ENCODE assay signal across 11 cellular contexts in the genomic region with DNA sequence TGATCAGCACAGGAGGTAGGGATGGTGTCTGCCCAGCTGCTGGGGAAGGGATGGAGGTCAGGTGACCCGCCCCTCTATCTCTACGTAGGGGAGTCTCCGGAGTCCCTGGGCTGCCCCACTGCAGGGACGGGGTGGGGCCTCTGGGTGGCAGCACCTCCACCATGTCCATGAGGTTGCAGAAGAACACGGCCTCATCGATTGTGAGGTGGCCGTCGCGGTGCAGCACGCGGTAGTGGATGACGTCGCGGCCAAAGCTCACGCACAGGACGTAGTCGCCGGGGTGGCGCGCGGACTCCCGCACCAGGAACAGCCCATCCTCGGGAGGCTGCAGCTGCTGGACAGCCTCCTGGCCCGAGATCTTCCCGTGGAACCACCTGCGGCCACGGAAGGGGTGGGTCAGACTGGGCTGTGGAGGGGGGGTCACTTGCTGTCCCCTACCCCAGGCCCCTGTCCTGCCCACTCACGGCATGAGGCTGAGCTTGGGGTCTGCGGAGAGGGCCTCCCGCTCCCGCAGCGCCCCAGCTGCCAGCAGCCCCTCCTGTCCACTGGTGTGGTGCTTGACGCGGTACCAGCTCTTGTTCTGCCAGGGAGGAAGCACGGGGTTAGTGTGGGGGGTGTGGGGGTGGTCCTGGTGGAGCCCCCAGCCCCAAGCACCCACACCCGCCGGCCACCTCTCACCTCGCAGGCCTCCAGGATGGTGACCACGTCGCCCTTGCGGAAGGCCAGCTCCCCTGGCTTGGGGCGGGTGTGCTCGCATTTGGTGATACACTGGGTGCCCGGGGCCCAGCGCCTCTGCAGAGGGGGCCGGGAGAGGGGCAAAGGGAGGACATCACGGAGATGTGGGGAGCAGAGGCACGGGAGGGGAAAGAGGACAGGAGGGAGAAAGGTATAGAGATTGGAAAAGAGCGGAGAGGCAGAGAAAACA. TPM values are rescaled to one million over a fixed set of nuclear protein-coding genes. Genes with fewer than 3 reads are reported as not detected.
A peak's percentile ranks its signal among the peaks of the same experiment; 100 is the strongest.
DNase-seq lines count a peak whose midpoint lies in the region; ATAC-seq and TF ChIP-seq lines count a peak whose summit lies in the region.
"Had no signal": no experiment of that assay in that cellular context is flagged by ENCODE, and none has a peak within 500 bp of the region (broad histone marks: within the 10 kb centered on the region; RNA-seq: fewer than 3 reads in every experiment).

No MANE protein-coding gene starts in this region.

- H3K27ac ChIP-seq in WERI-Rb-1 (peak overlapping the region; percentile 34; the same call in 1 of the 2 replicates), uterus (no peak overlapping the region)
- no peak overlapping the region for H3K27ac ChIP-seq in effector memory CD4-positive, alpha-beta T cell (ENCODE audit: insufficient read depth, low read length, poor library complexity, severe bottlenecking)

- H3K9me3 ChIP-seq in WERI-Rb-1 (ENCODE audit: severe bottlenecking) (peaks cover 14% of the 10 kb centered on the region), uterus (peaks cover 0 to 19% of the 10 kb centered on the region in 2 donors)
- peaks cover 10% of the 10 kb centered on the region for H3K9me3 ChIP-seq in effector memory CD4-positive, alpha-beta T cell (ENCODE audit: control insufficient read depth, low read length)

- peak; percentile 47 for TF ChIP-seq CTCF in GM13977 (IDR thresholded peaks at IDR 0.05; ENCODE audit: extremely low read depth, insufficient read depth, missing control alignments)
- peak; percentile 88 for TF ChIP-seq CTCF in WERI-Rb-1 (IDR thresholded peaks at IDR 0.05; ENCODE audit: low read depth, low read length)
- TF ChIP-seq CTCF in Calu3 (IDR thresholded peaks at IDR 0.05; ENCODE audit: unreplicated experiment) = no peak
- no peak for TF ChIP-seq CTCF in uterus (IDR thresholded peaks at IDR 0.05)

- peak overlapping the region; percentile 82 for H3K4me3 Mint-ChIP-seq in dendritic cell treated with granulocyte-macrophage colony-stimulating factor and Interleukin-4, amounts not matched to agents 40 ng/mL and 50 ng/mL, for 4 days
- no peak overlapping the region for H3K4me3 Mint-ChIP-seq in Calu3 (ENCODE audit: low read depth, unreplicated experiment)

- no TSS peak for BruUV-seq in Calu3 (replicated peaks; lab: Mats Ljungman, UMichigan)

- peaks cover 22% of the 10 kb centered on the region for H3K9me3 Mint-ChIP-seq in dendritic cell treated with granulocyte-macrophage colony-stimulating factor and Interleukin-4, amounts not matched to agents 40 ng/mL and 50 ng/mL, for 4 days
- peaks cover 7% of the 10 kb centered on the region for H3K9me3 Mint-ChIP-seq in Calu3 (ENCODE audit: low read depth, unreplicated experiment)

- H3K27me3 ChIP-seq in WERI-Rb-1 (ENCODE audit: insufficient read depth, low read depth, severe bottlenecking) = no peaks in the 10 kb centered on the region
- H3K27me3 ChIP-seq in effector memory CD4-positive, alpha-beta T cell (replicated peaks; ENCODE audit: control insufficient read depth, insufficient read depth, low read length, poor library complexity, severe bottlenecking) = no peaks in the 10 kb centered on the region
- H3K27me3 ChIP-seq in uterus = peaks cover 0 to 4% of the 10 kb centered on the region in 2 donors

- in situ Hi-C loops in GM13977 (cut with MboI; ENCODE audit: low pct_unique_long_range_greater_than_20kb, low sequenced_read_pairs, unreplicated experiment) = no loop called here

- peaks cover 13% of the 10 kb centered on the region for H3K4me1 Mint-ChIP-seq in dendritic cell treated with granulocyte-macrophage colony-stimulating factor and Interleukin-4, amounts not matched to agents 40 ng/mL and 50 ng/mL, for 4 days (ENCODE audit: low read depth)
- H3K4me1 Mint-ChIP-seq in Calu3 (ENCODE audit: low read depth, unreplicated experiment) = no peaks in the 10 kb centered on the region

- peaks cover 13% of the 10 kb centered on the region for H3K27me3 Mint-ChIP-seq in dendritic cell treated with granulocyte-macrophage colony-stimulating factor and Interleukin-4, amounts not matched to agents 40 ng/mL and 50 ng/mL, for 4 days
- H3K27me3 Mint-ChIP-seq in Calu3 (ENCODE audit: unreplicated experiment) = peaks cover 14% of the 10 kb centered on the region

- H3K27ac Mint-ChIP-seq in dendritic cell treated with granulocyte-macrophage colony-stimulating factor and Interleukin-4, amounts not matched to agents 40 ng/mL and 50 ng/mL, for 4 days = peak overlapping the region; percentile 73
- H3K27ac Mint-ChIP-seq in Calu3 (ENCODE audit: unreplicated experiment) = no peak overlapping the region

- CTCF ChIA-PET in Calu3 (lab: Charles Lee) = no interaction called here

- H3K4me3 ChIP-seq in WERI-Rb-1 (ENCODE audit: low read depth, low read length) (no peak overlapping the region), uterus (no peak overlapping the region)
- H3K4me3 ChIP-seq in effector memory CD4-positive, alpha-beta T cell (ENCODE audit: insufficient read depth, low read depth, low read length, poor library complexity, severe bottlenecking) = no peak overlapping the region

- intact Hi-C loops in dendritic cell treated with granulocyte-macrophage colony-stimulating factor and Interleukin-4, amounts not matched to agents 40 ng/mL and 50 ng/mL, for 4 days (cut with micrococcal nuclease) = no loop called here
- intact Hi-C loops in Calu3 (cut with micrococcal nuclease; ENCODE audit: unreplicated experiment) = no loop called here
- intact Hi-C loops in uterus (cut with DNase I; ENCODE audit: low total_unique reads) = no loop called here

- H3K36me3 Mint-ChIP-seq in dendritic cell treated with granulocyte-macrophage colony-stimulating factor and Interleukin-4, amounts not matched to agents 40 ng/mL and 50 ng/mL, for 4 days (ENCODE audit: low read depth) = peaks cover 43% of the 10 kb centered on the region
- H3K36me3 Mint-ChIP-seq in Calu3 (ENCODE audit: insufficient read depth, unreplicated experiment) = no peaks in the 10 kb centered on the region

- TF ChIP-seq POLR2A in uterus (IDR thresholded peaks at IDR 0.05) = no peak

- DNase-seq in GM13977 (ENCODE audit: low spot score) (no peak), WERI-Rb-1 (peak; percentile 79), Calu3 (no peak), uterus (no peak)
- DNase-seq in stimulated activated CD4-positive, alpha-beta T cell treated with anti-CD3 and anti-CD28 coated beads, Interleukin-2, amount 100 ng/mL, for 4 hours (ENCODE audit: low read depth) = peak; percentile 25
- no peak for DNase-seq in effector memory CD4-positive, alpha-beta T cell
- DNase-seq: NCI-H187 treated with DMSO at 0.1 percent for 48 hours had no signal

- H3K36me3 ChIP-seq in WERI-Rb-1 = peaks cover 40% of the 10 kb centered on the region
- no peaks in the 10 kb centered on the region for H3K36me3 ChIP-seq in effector memory CD4-positive, alpha-beta T cell (ENCODE audit: control insufficient read depth, insufficient read depth, low read length)
- H3K36me3 ChIP-seq in uterus = no peaks in the 10 kb centered on the region

- no peak for ATAC-seq in HG03457 (IDR thresholded peaks at IDR 0.05; ENCODE audit: unreplicated experiment)

- peaks cover 8% of the 10 kb centered on the region for H3K4me1 ChIP-seq in effector memory CD4-positive, alpha-beta T cell (ENCODE audit: control insufficient read depth, insufficient read depth, low read length, poor library complexity, severe bottlenecking)
- no peaks in the 10 kb centered on the region for H3K4me1 ChIP-seq in uterus

RNA-seq across cellular contexts. Expression of gene MATK, which starts 2.3 kb away (rescaled TPM):
- not detected in 2 replicates for total RNA-seq in Calu3 (2022)
- 10 to 100 TPM in 1 of 4 donors, 1 to 10 TPM in 2, not detected in 1; 1.0 to 11.2 (median 1.5) TPM for total RNA-seq in uterus

RNA-seq across cellular contexts. Expression of gene RAX2, which starts 11.9 kb away (rescaled TPM):
- total RNA-seq in Calu3 (2022) = not detected in 2 replicates
- total RNA-seq in uterus = 1 to 10 TPM in 1 of 4 donors, under 1 TPM in 1, not detected in 2; 0.14 to 4.3 TPM
- total RNA-seq: dermis microvascular lymphatic vessel endothelial cell, right cardiac atrium had no signal

RNA-seq across cellular contexts. Expression of gene MRPL54, which starts 21.4 kb away (rescaled TPM):
- total RNA-seq in Calu3 (2022) = 26.1 and 31.0 TPM in 2 replicates
- 100 to 1,000 TPM in 1 of 4 donors, 10 to 100 TPM in 3; 14.4 to 196 (median 40.0) TPM for total RNA-seq in uterus

RNA-seq across cellular contexts. Expression of gene APBA3, which starts 22.4 kb away (rescaled TPM):
- total RNA-seq in Calu3 (2022) (18.1 and 19.6 TPM in 2 replicates), uterus (10 to 100 TPM; 14.1 to 52.6 (median 27.4) TPM)

Comparison
In these comparisons a context has a peak if more than half of its experiments do, and no peak if none do; other contexts are left out.
1. DNase-seq: peak in WERI-Rb-1 (single experiment) and stimulated activated CD4-positive, alpha-beta T cell treated with anti-CD3 and anti-CD28 coated beads, Interleukin-2, amount 100 ng/mL, for 4 hours (single experiment); none in GM13977 (single experiment), effector memory CD4-positive, alpha-beta T cell (0 of 3), Calu3 (single experiment) and uterus (0 of 2).
2. CTCF ChIP-seq: peak in GM13977 (single experiment) and WERI-Rb-1 (single experiment); none in Calu3 (single experiment) and uterus (0 of 4).